1 cellular context compared by ENCODE assay signal in genomic region chr2:182980115-182980514, GRCh38.
TF ChIP-seq lines count a peak whose summit lies in the region.

No MANE protein-coding gene starts in this region.

TF ChIP-seq in IMR-90, 13 proteins besides CTCF, POLR2A, EP300 and RAD21 (continued from another document):
- TF ChIP-seq MAZ (IDR thresholded peaks at IDR 0.05; ENCODE audit: borderline replicate concordance, low read depth, low read length) = no peak
